In genomic region chr12:6842075-6842474, GRCh38 we compare ENCODE assay signal across 27 cellular contexts. TPM values are rescaled to one million over a fixed set of nuclear protein-coding genes. Genes with fewer than 3 reads are reported as not detected.
"Had no signal": no experiment of that assay in that cellular context is flagged by ENCODE, and none has a peak within 500 bp of the region (broad histone marks: within the 10 kb centered on the region; RNA-seq: fewer than 3 reads in every experiment).

No MANE protein-coding gene starts in this region.

- ATAC-seq: left colon; natural killer cell; psoas muscle; right lobe of liver; stimulated activated naive B cell treated with anti-CD40 and anti-IgM and Interleukin-4, amounts not matched to agents 10 μg/mL and 1 μg/mL and 100 μg/mL, for 72 hours; stimulated activated naive CD8-positive, alpha-beta T cell treated with anti-CD3 and anti-CD28 coated beads, Interleukin-15, Interleukin-2, amounts not matched to agents 100 U/mL and 50 U/mL, for 24 hours; upper lobe of right lung had no signal

- H3K27ac Mint-ChIP-seq: mesothelial cell of epicardium; naive B cell; natural killer cell; stimulated activated naive B cell treated with anti-CD40 and anti-IgM and Interleukin-4, amounts not matched to agents 10 μg/mL and 1 μg/mL and 100 μg/mL, for 72 hours had no signal

- H3K4me1 ChIP-seq: parathyroid adenoma, psoas muscle, right lobe of liver, suprapubic skin, tibial artery, upper lobe of right lung had no signal

- H3K36me3 Mint-ChIP-seq: naive B cell; natural killer cell; stimulated activated naive B cell treated with anti-CD40 and anti-IgM and Interleukin-4, amounts not matched to agents 10 μg/mL and 1 μg/mL and 100 μg/mL, for 72 hours had no signal

- H3K27ac ChIP-seq: left ventricle myocardium inferior, parathyroid adenoma, psoas muscle, right lobe of liver, suprapubic skin, thoracic aorta, tibial artery, upper lobe of right lung had no signal

- H3K9me3 ChIP-seq: left ventricle myocardium inferior, psoas muscle, right lobe of liver, suprapubic skin, thoracic aorta, tibial artery, upper lobe of right lung had no signal

- H2AFZ ChIP-seq: parathyroid adenoma had no signal

- H3K4me3 ChIP-seq: left ventricle myocardium inferior, lung, psoas muscle, right lobe of liver, suprapubic skin, thoracic aorta, tibial artery, upper lobe of right lung had no signal

- H3K27me3 ChIP-seq: right lobe of liver, suprapubic skin, tibial artery, upper lobe of right lung had no signal

- H3K4me1 Mint-ChIP-seq: naive B cell, natural killer cell had no signal

- DNase-seq: head of caudate nucleus; hippocampal formation; left colon; left ventricle myocardium inferior; mesendoderm; naive B cell; natural killer cell; nephron progenitor cell; nucleus accumbens; right lobe of liver; stimulated activated CD4-positive, alpha-beta T cell treated with anti-CD3 and anti-CD28 coated beads, Interleukin-12 subunit alpha, Interleukin-12 subunit beta, amount 100 ng/mL, for 4 hours; stimulated activated CD4-positive, alpha-beta T cell treated with anti-CD3 and anti-CD28 coated beads, Interleukin-15, amount 100 ng/mL, for 24 hours; stimulated activated CD4-positive, alpha-beta T cell treated with anti-CD3 and anti-CD28 coated beads, Interleukin-2, amount 100 ng/mL, for 24 hours; stimulated activated CD4-positive, alpha-beta T cell treated with anti-CD3 and anti-CD28 coated beads, Interleukin-4, amount 100 ng/mL, for 1 hour; stimulated activated naive B cell treated with anti-CD40 and anti-IgM and Interleukin-4, amounts not matched to agents 10 μg/mL and 1 μg/mL and 100 μg/mL, for 72 hours; stimulated activated naive CD8-positive, alpha-beta T cell treated with anti-CD3 and anti-CD28 coated beads, Interleukin-15, Interleukin-2, amounts not matched to agents 100 U/mL and 50 U/mL, for 24 hours; tibial artery; trophoblast cell; upper lobe of right lung had no signal

- H3K9ac ChIP-seq: parathyroid adenoma had no signal

- H3K36me3 ChIP-seq: right lobe of liver, upper lobe of right lung had no signal

- H3K9me3 Mint-ChIP-seq: mesothelial cell of epicardium; naive B cell; natural killer cell; nephron progenitor cell; stimulated activated naive B cell treated with anti-CD40 and anti-IgM and Interleukin-4, amounts not matched to agents 10 μg/mL and 1 μg/mL and 100 μg/mL, for 72 hours had no signal

- H3K4me3 Mint-ChIP-seq: mesothelial cell of epicardium; natural killer cell; nephron progenitor cell; stimulated activated naive B cell treated with anti-CD40 and anti-IgM and Interleukin-4, amounts not matched to agents 10 μg/mL and 1 μg/mL and 100 μg/mL, for 72 hours had no signal

- FAIRE-seq: keratinocyte, urothelium cell line had no signal

RNA-seq across cellular contexts. Expression of gene GNB3, which starts 1.4 kb away (rescaled TPM):
- total RNA-seq: natural killer cell had no signal
